Comparison of ENCODE assay signal across 5 cellular contexts in genomic region chr20:30597429-30597828, GRCh38.
DNase-seq lines count a peak whose midpoint lies in the region; ATAC-seq and TF ChIP-seq lines count a peak whose summit lies in the region.
"Not testable (repeated sequence)": the region's sequence is repeated elsewhere in the genome, so short reads cannot be mapped to it uniquely, and the experiment has no call there.

No MANE protein-coding gene starts in this region.

- TF ChIP-seq EP300 in esophagus muscularis mucosa (IDR thresholded peaks at IDR 0.05): not testable (repeated sequence)

- H3K4me1 ChIP-seq in RWPE2 (ENCODE audit: insufficient read depth, poor library complexity, severe bottlenecking); esophagus muscularis mucosa; upper lobe of right lung: not testable (repeated sequence)

- ATAC-seq in RWPE2 (ENCODE audit: low read depth) (0 out of 3 replicates have a peak, but pooled peaks have one; percentile 5), sciatic nerve (peak; percentile 13), upper lobe of right lung (peak; percentile 18)
- ATAC-seq in stimulated activated memory B cell treated with anti-CD40 and anti-IgM and Interleukin-4, amounts not matched to agents 10 μg/mL and 1 μg/mL and 100 μg/mL, for 72 hours: peak; percentile 32

- not testable (repeated sequence) for H3K27me3 ChIP-seq in RWPE2 (ENCODE audit: insufficient read depth, poor library complexity, severe bottlenecking); upper lobe of right lung
- peaks cover 0 to 19% (median 0%) of the 10 kb centered on the region in 4 donors for H3K27me3 ChIP-seq in esophagus muscularis mucosa

- H3K4me3 Mint-ChIP-seq in stimulated activated memory B cell treated with anti-CD40 and anti-IgM and Interleukin-4, amounts not matched to agents 10 μg/mL and 1 μg/mL and 100 μg/mL, for 72 hours: not testable (repeated sequence)

- intact Hi-C loops in esophagus muscularis mucosa (cut with DNase I); sciatic nerve (cut with DNase I); upper lobe of right lung (cut with DNase I): not testable (repeated sequence)

- not testable (repeated sequence) for H3K9me3 ChIP-seq in RWPE2 (ENCODE audit: severe bottlenecking); esophagus muscularis mucosa; upper lobe of right lung

- not testable (repeated sequence) for TF ChIP-seq POLR2A in esophagus muscularis mucosa (IDR thresholded peaks at IDR 0.05; ENCODE audit: low read depth)

- peak; percentile 54 for DNase-seq in RWPE2 (ENCODE audit: low spot score)
- DNase-seq in esophagus muscularis mucosa (ENCODE audit: extremely low spot score): peak; percentile 81
- not testable (repeated sequence) for DNase-seq in sciatic nerve (ENCODE audit: low spot score); upper lobe of right lung

- H3K4me1 Mint-ChIP-seq in stimulated activated memory B cell treated with anti-CD40 and anti-IgM and Interleukin-4, amounts not matched to agents 10 μg/mL and 1 μg/mL and 100 μg/mL, for 72 hours: not testable (repeated sequence)

- not testable (repeated sequence) for H3K9me3 Mint-ChIP-seq in stimulated activated memory B cell treated with anti-CD40 and anti-IgM and Interleukin-4, amounts not matched to agents 10 μg/mL and 1 μg/mL and 100 μg/mL, for 72 hours

- H3K36me3 Mint-ChIP-seq in stimulated activated memory B cell treated with anti-CD40 and anti-IgM and Interleukin-4, amounts not matched to agents 10 μg/mL and 1 μg/mL and 100 μg/mL, for 72 hours: not testable (repeated sequence)

- H3K27ac ChIP-seq in RWPE2 (ENCODE audit: poor library complexity, severe bottlenecking); esophagus muscularis mucosa (replicated peaks in 1 of 4); upper lobe of right lung: not testable (repeated sequence)

- not testable (repeated sequence) for H3K27ac Mint-ChIP-seq in stimulated activated memory B cell treated with anti-CD40 and anti-IgM and Interleukin-4, amounts not matched to agents 10 μg/mL and 1 μg/mL and 100 μg/mL, for 72 hours

- not testable (repeated sequence) for H3K36me3 ChIP-seq in RWPE2 (ENCODE audit: low read depth); esophagus muscularis mucosa; upper lobe of right lung

- WGBS in esophagus muscularis mucosa: 58% methylated on average over 2 of the region's 2 CpGs

- TF ChIP-seq CTCF in RWPE2 (IDR thresholded peaks at IDR 0.05; ENCODE audit: poor library complexity, severe bottlenecking); esophagus muscularis mucosa (IDR thresholded peaks at IDR 0.05); upper lobe of right lung (IDR thresholded peaks at IDR 0.05): not testable (repeated sequence)

- not testable (repeated sequence) for H3K27me3 Mint-ChIP-seq in stimulated activated memory B cell treated with anti-CD40 and anti-IgM and Interleukin-4, amounts not matched to agents 10 μg/mL and 1 μg/mL and 100 μg/mL, for 72 hours

- not testable (repeated sequence) for H3K4me3 ChIP-seq in RWPE2 (ENCODE audit: severe bottlenecking); esophagus muscularis mucosa; upper lobe of right lung
